8 cellular contexts compared by ENCODE assay signal in genomic region chr13:79481685-79482052, GRCh38. TPM values are rescaled to one million over a fixed set of nuclear protein-coding genes. Genes with fewer than 3 reads are reported as not detected.
DNase-seq lines count a peak whose midpoint lies in the region; ATAC-seq and TF ChIP-seq lines count a peak whose summit lies in the region.

No MANE protein-coding gene starts in this region.

- H3K9ac ChIP-seq in endocrine pancreas (ENCODE audit: control insufficient read depth, insufficient read depth, low read length), result peak overlapping the region; percentile 97

- ATAC-seq in GM19452 (IDR thresholded peaks at IDR 0.05; ENCODE audit: unreplicated experiment), result peak; percentile 28
- peak; percentile 10 for ATAC-seq in HG03565 (IDR thresholded peaks at IDR 0.05; ENCODE audit: unreplicated experiment)

- H3K9me3 ChIP-seq in A673 (ENCODE audit: low read depth, low read length, poor library complexity, severe bottlenecking), result no peaks in the 10 kb centered on the region
- no peaks in the 10 kb centered on the region for H3K9me3 ChIP-seq in endocrine pancreas (ENCODE audit: control insufficient read depth, low read length)
- no peaks in the 10 kb centered on the region for H3K9me3 ChIP-seq in testis

- POLR2A ChIA-PET in A673 (lab: Charles Lee; ENCODE audit: low non-redundant PET), result no interaction called here

- no peaks in the 10 kb centered on the region for H3K36me3 Mint-ChIP-seq in neural crest cell (ENCODE audit: low read depth)

- WGBS in testis, 2 donors, result 0 to 1% methylated on average over 12 of the region's 12 CpGs

- no peak for TF ChIP-seq CTCF in A673 (conservative IDR thresholded peaks at IDR 0.05; ENCODE audit: low read depth, low read length)
- TF ChIP-seq CTCF in neural crest cell (conservative IDR thresholded peaks at IDR 0.05), result no peak
- no peak for TF ChIP-seq CTCF in testis (IDR thresholded peaks at IDR 0.05)

- no TSS peak for BruUV-seq in A673 (replicated peaks; lab: Mats Ljungman, UMichigan)

- H3K27ac ChIP-seq in A673 (ENCODE audit: low read depth, low read length, poor library complexity, severe bottlenecking) (peak overlapping the region; percentile 64), testis (peak overlapping the region; percentile 72 to 86)

- intact Hi-C loops in A673 (cut with micrococcal nuclease; ENCODE audit: unreplicated experiment) (no loop called here), testis (cut with DNase I; ENCODE audit: low total_unique reads) (no loop called here)

- peaks cover 22% of the 10 kb centered on the region for H3K4me1 Mint-ChIP-seq in neural crest cell

- peak overlapping the region; percentile 93 for H3K4me3 Mint-ChIP-seq in neural crest cell

- H3K27me3 ChIP-seq in A673 (replicated peaks; ENCODE audit: insufficient read depth, low read depth, low read length, poor library complexity) (no peaks in the 10 kb centered on the region), endocrine pancreas (ENCODE audit: control insufficient read depth, insufficient read depth, low read length) (no peaks in the 10 kb centered on the region), testis (no peaks in the 10 kb centered on the region)

- H3K4me3 ChIP-seq in A673 (ENCODE audit: low read depth, low read length, poor library complexity, severe bottlenecking) (peak overlapping the region; percentile 70), endocrine pancreas (ENCODE audit: control insufficient read depth, insufficient read depth, low read length) (peak overlapping the region; percentile 99), testis (peak overlapping the region; percentile 72 to 96)

- no peaks in the 10 kb centered on the region for H3K4me1 ChIP-seq in A673 (ENCODE audit: insufficient read depth, low read length, poor library complexity, severe bottlenecking)
- peaks cover 30% of the 10 kb centered on the region for H3K4me1 ChIP-seq in endocrine pancreas (ENCODE audit: control insufficient read depth, insufficient read depth, low read length)
- H3K4me1 ChIP-seq in testis, result no peaks in the 10 kb centered on the region

- no peak for TF ChIP-seq POLR2A in testis (IDR thresholded peaks at IDR 0.05)

- H3K36me3 ChIP-seq in A673 (ENCODE audit: insufficient read depth, low read length, poor library complexity, severe bottlenecking) (no peaks in the 10 kb centered on the region), endocrine pancreas (ENCODE audit: control insufficient read depth, insufficient read depth, low read length) (no peaks in the 10 kb centered on the region), testis (ENCODE audit: low read depth, missing control alignments) (no peaks in the 10 kb centered on the region)

- no peaks in the 10 kb centered on the region for H3K9me3 Mint-ChIP-seq in neural crest cell

- peaks cover 45% of the 10 kb centered on the region for H3K27me3 Mint-ChIP-seq in neural crest cell (ENCODE audit: low read depth)

- CTCF ChIA-PET in A673 (lab: Charles Lee), result no interaction called here

- DNase-seq in A673 (ENCODE audit: low spot score) (no peak), neural crest cell (ENCODE audit: low read depth, low spot score) (no peak), testis (no peak), hippocampal formation (lab: John Stamatoyannopoulos, UW) (no peak)
- peak; percentile 36 for DNase-seq in activated CD4-positive, alpha-beta T cell treated with anti-CD3 and anti-CD28 coated beads, Interleukin-2, amount 50 U/mL, for 1 hour

- H3K27ac Mint-ChIP-seq in neural crest cell (ENCODE audit: unreplicated experiment), result peak overlapping the region; percentile 85

RNA-seq across cellular contexts. Expression of gene NDFIP2, which starts 0.7 kb away (rescaled TPM):
- total RNA-seq in A673 (2021), result 29.6 and 34.0 TPM in 2 replicates
- 21.2 and 22.7 TPM in 2 replicates for total RNA-seq in neural crest cell
- 10 to 100 TPM; 25.3 to 33.8 TPM for total RNA-seq in testis
- 56.1 TPM for polyA plus RNA-seq in testis (ENCODE audit: insufficient read depth, low read depth, low replicate concordance)
